8 cellular contexts compared by ENCODE assay signal in the genomic region with DNA sequence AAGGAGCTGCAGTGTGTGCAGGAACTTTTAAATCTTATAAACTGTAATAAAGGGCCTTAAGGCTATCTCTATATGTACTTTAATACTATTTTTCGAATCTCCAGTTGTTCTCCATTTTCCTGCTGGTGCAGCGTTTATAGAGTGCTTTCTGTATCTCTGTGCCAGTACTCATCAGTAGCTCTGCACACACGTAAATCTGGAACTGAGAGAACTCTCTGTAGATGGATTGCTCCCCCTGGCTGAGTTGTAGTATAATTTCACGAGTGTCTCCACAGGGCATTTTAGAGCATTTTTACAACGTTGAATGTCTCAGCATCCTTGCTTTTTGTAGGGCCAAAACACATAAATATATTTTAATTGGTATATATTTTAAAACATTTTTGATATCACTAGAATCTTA.
DNase-seq lines count a peak whose midpoint lies in the region; ATAC-seq and TF ChIP-seq lines count a peak whose summit lies in the region.

No MANE protein-coding gene starts in this region.

- ATAC-seq in HG03469 (IDR thresholded peaks at IDR 0.05; ENCODE audit: unreplicated experiment), result peak; percentile 70
- ATAC-seq in HG03521 (IDR thresholded peaks at IDR 0.05; ENCODE audit: unreplicated experiment), result no peak

- TF ChIP-seq CTCF in fibroblast of the aortic adventitia (IDR thresholded peaks at IDR 0.05; ENCODE audit: insufficient read depth, low read length) (peak; percentile 50), tibial nerve (IDR thresholded peaks at IDR 0.05) (peak in 3 of 5 experiments; percentile 7 to 43 (median 29))

- no peaks in the 10 kb centered on the region for H3K4me1 ChIP-seq in tibial nerve

- WGBS in tibial nerve, 2 donors, result 17 to 22% methylated on average over 5 of the region's 5 CpGs

- no peaks in the 10 kb centered on the region for H3K27me3 ChIP-seq in tibial nerve

- no peak overlapping the region for H3K27ac ChIP-seq in tibial nerve

- peak; percentile 78 for DNase-seq in DMS53 (lab: John Stamatoyannopoulos, UW)
- DNase-seq in NCI-H82 (lab: John Stamatoyannopoulos, UW), result peak; percentile 74
- DNase-seq in fibroblast of the aortic adventitia (ENCODE audit: low read depth), result peak; percentile 33
- DNase-seq in tibial nerve (ENCODE audit: low spot score in 2 of 2), result no peak
- DNase-seq in cortex of kidney (lab: John Stamatoyannopoulos, UW), result no peak
- no peak for DNase-seq in AG08396 (ENCODE audit: low spot score)

- no peaks in the 10 kb centered on the region for H3K9me3 ChIP-seq in tibial nerve

- TF ChIP-seq EP300 in tibial nerve (IDR thresholded peaks at IDR 0.05), result no peak

- H3K4me3 ChIP-seq in fibroblast of the aortic adventitia (ENCODE audit: low read depth, low read length) (no peak overlapping the region), tibial nerve (no peak overlapping the region)

- H3K36me3 ChIP-seq in tibial nerve, result no peaks in the 10 kb centered on the region

- TF ChIP-seq POLR2A in tibial nerve (IDR thresholded peaks at IDR 0.05), result no peak

Comparison
In these comparisons a context has a peak if more than half of its experiments do, and no peak if none do; other contexts are left out.
1. DNase-seq: peak in DMS53 (single experiment), NCI-H82 (single experiment) and fibroblast of the aortic adventitia (single experiment); none in tibial nerve (0 of 2), cortex of kidney (single experiment) and AG08396 (single experiment).